Comparison of ENCODE assay signal across 2 cellular contexts in the genomic region with DNA sequence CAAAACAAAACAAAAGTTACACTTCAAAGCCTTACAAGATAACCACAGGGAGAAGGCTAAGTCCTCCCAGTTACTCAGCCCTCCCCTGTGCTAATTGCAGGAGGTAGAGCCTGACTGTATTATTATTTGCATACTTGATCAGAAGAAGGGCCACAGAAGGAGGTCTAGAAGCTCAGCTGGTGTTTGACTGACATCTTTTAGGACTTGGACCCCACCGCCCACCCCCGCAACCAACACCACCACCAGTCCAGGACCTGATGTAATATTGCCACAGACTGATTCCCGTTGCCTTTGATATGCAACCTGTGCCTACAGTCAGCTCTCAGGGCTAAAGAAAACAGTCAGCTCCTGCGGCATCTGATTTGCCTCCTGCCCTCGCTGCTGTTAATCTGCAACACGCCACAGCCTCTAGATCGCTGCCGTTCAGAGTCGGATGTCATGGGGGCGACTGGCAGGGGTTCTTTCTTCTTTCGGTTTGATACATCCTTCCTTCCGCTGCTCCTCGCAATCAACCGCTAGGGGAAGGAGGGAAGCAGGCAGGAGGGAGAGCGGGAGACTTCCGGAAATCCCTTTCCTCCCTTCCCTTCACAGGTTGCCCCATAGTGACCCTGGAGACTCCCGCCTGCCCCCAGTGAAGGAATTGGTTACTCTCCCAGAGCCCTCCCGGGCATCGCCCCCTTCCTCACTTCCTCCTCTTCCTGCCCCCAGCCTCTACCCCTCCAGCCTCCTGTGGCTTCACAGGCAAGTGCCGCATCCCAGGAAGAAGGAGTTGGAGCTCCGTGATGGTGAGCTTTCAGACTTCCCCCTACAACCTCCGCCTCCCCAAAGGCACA.
TF ChIP-seq lines count a peak whose summit lies in the region.

No MANE protein-coding gene starts in this region.

TF ChIP-seq in SK-N-SH treated with all-trans-retinoic acid at 6 μM for 48 hours, 23 proteins besides CTCF, POLR2A, EP300 and RAD21 (continued from another document):
- TF ChIP-seq ZNF565 (CRISPR knock-in tag; conservative IDR thresholded peaks at IDR 0.05; ENCODE audit: low read depth), result no peak
- no peak for TF ChIP-seq ARNTL (CRISPR knock-in tag; IDR thresholded peaks at IDR 0.05; ENCODE audit: borderline replicate concordance, low read depth)
- TF ChIP-seq ZC3H10 (CRISPR knock-in tag; IDR thresholded peaks at IDR 0.05), result no peak
- TF ChIP-seq, protein P1, sequence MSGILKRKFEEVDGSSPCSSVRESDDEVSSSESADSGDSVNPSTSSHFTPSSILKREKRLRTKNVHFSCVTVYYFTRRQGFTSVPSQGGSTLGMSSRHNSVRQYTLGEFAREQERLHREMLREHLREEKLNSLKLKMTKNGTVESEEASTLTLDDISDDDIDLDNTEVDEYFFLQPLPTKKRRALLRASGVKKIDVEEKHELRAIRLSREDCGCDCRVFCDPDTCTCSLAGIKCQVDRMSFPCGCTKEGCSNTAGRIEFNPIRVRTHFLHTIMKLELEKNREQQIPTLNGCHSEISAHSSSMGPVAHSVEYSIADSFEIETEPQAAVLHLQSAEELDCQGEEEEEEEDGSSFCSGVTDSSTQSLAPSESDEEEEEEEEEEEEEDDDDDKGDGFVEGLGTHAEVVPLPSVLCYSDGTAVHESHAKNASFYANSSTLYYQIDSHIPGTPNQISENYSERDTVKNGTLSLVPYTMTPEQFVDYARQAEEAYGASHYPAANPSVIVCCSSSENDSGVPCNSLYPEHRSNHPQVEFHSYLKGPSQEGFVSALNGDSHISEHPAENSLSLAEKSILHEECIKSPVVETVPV (CRISPR knock-in tag; IDR thresholded peaks at IDR 0.05), result no peak
- no peak for TF ChIP-seq ZFP3 (CRISPR knock-in tag; IDR thresholded peaks at IDR 0.05)
- TF ChIP-seq, protein P2, sequence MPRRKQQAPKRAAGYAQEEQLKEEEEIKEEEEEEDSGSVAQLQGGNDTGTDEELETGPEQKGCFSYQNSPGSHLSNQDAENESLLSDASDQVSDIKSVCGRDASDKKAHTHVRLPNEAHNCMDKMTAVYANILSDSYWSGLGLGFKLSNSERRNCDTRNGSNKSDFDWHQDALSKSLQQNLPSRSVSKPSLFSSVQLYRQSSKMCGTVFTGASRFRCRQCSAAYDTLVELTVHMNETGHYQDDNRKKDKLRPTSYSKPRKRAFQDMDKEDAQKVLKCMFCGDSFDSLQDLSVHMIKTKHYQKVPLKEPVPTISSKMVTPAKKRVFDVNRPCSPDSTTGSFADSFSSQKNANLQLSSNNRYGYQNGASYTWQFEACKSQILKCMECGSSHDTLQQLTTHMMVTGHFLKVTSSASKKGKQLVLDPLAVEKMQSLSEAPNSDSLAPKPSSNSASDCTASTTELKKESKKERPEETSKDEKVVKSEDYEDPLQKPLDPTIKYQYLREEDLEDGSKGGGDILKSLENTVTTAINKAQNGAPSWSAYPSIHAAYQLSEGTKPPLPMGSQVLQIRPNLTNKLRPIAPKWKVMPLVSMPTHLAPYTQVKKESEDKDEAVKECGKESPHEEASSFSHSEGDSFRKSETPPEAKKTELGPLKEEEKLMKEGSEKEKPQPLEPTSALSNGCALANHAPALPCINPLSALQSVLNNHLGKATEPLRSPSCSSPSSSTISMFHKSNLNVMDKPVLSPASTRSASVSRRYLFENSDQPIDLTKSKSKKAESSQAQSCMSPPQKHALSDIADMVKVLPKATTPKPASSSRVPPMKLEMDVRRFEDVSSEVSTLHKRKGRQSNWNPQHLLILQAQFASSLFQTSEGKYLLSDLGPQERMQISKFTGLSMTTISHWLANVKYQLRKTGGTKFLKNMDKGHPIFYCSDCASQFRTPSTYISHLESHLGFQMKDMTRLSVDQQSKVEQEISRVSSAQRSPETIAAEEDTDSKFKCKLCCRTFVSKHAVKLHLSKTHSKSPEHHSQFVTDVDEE (CRISPR knock-in tag; IDR thresholded peaks at IDR 0.05), result no peak
- TF ChIP-seq, protein P3, sequence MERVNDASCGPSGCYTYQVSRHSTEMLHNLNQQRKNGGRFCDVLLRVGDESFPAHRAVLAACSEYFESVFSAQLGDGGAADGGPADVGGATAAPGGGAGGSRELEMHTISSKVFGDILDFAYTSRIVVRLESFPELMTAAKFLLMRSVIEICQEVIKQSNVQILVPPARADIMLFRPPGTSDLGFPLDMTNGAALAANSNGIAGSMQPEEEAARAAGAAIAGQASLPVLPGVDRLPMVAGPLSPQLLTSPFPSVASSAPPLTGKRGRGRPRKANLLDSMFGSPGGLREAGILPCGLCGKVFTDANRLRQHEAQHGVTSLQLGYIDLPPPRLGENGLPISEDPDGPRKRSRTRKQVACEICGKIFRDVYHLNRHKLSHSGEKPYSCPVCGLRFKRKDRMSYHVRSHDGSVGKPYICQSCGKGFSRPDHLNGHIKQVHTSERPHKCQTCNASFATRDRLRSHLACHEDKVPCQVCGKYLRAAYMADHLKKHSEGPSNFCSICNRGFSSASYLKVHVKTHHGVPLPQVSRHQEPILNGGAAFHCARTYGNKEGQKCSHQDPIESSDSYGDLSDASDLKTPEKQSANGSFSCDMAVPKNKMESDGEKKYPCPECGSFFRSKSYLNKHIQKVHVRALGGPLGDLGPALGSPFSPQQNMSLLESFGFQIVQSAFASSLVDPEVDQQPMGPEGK (CRISPR knock-in tag; IDR thresholded peaks at IDR 0.05; ENCODE audit: borderline replicate concordance), result no peak
- no peak for TF ChIP-seq ZNF8 (CRISPR knock-in tag; IDR thresholded peaks at IDR 0.05)
- TF ChIP-seq TCF4 (CRISPR knock-in tag; IDR thresholded peaks at IDR 0.05; ENCODE audit: borderline replicate concordance), result no peak
- TF ChIP-seq ISL1 (CRISPR knock-in tag; IDR thresholded peaks at IDR 0.05), result no peak
- TF ChIP-seq OSR1 (CRISPR knock-in tag; IDR thresholded peaks at IDR 0.05), result no peak
- TF ChIP-seq BACH2 (CRISPR knock-in tag; IDR thresholded peaks at IDR 0.05; ENCODE audit: borderline replicate concordance), result no peak
TF ChIP-seq in SK-N-SH treated with all-trans-retinoic acid at 6 μM for 48 hours: peak in this region for 0.

TF ChIP-seq in H1, 55 proteins besides CTCF, POLR2A, EP300 and RAD21 (continued from another document and continues in another):
- TF ChIP-seq, protein P4, sequence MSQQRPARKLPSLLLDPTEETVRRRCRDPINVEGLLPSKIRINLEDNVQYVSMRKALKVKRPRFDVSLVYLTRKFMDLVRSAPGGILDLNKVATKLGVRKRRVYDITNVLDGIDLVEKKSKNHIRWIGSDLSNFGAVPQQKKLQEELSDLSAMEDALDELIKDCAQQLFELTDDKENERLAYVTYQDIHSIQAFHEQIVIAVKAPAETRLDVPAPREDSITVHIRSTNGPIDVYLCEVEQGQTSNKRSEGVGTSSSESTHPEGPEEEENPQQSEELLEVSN (IDR thresholded peaks at IDR 0.05), result 0 out of 2 replicates have a peak, but pooled peaks have one; percentile 19
- TF ChIP-seq JUND (IDR thresholded peaks at IDR 0.05; ENCODE audit: low read length), result no peak
- TF ChIP-seq BACH1 (IDR thresholded peaks at IDR 0.05; ENCODE audit: low read length), result no peak
- no peak for TF ChIP-seq RFX5 (IDR thresholded peaks at IDR 0.05; ENCODE audit: borderline replicate concordance, low read depth, low read length)
- TF ChIP-seq CREB1 (IDR thresholded peaks at IDR 0.05), result 0 out of 2 replicates have a peak, but pooled peaks have one; percentile 9
- TF ChIP-seq POLR2AphosphoS5 (IDR thresholded peaks at IDR 0.05; ENCODE audit: low read depth, low read length), result no peak
- no peak for TF ChIP-seq CBX8 (IDR thresholded peaks at IDR 0.05; ENCODE audit: borderline replicate concordance, low read depth, low read length)
- no peak for TF ChIP-seq NRF1 (IDR thresholded peaks at IDR 0.05; ENCODE audit: low read depth, low read length)
- TF ChIP-seq, protein P5, sequence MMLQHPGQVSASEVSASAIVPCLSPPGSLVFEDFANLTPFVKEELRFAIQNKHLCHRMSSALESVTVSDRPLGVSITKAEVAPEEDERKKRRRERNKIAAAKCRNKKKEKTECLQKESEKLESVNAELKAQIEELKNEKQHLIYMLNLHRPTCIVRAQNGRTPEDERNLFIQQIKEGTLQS (IDR thresholded peaks at IDR 0.05; ENCODE audit: insufficient read depth, low read depth, low read length), result no peak
- TF ChIP-seq JUN (IDR thresholded peaks at IDR 0.05; ENCODE audit: low read depth, low read length), result no peak
- TF ChIP-seq TCF12 (IDR thresholded peaks at IDR 0.05; ENCODE audit: low read depth, low read length), result no peak
- peak; percentile 90 for TF ChIP-seq EGR1 (IDR thresholded peaks at IDR 0.05; ENCODE audit: borderline replicate concordance, low read depth, low read length)
- TF ChIP-seq FOSL1 (IDR thresholded peaks at IDR 0.05; ENCODE audit: insufficient read depth, low read depth, low read length), result no peak
- TF ChIP-seq RBBP5 (IDR thresholded peaks at IDR 0.05; ENCODE audit: borderline replicate concordance, low read depth, low read length), result peak; percentile 80; the same call in 1 of the 2 replicates
- no peak for TF ChIP-seq RNF2 (IDR thresholded peaks at IDR 0.05; ENCODE audit: borderline replicate concordance, low read depth, low read length, missing control alignments, poor library complexity, severe bottlenecking)
- TF ChIP-seq GTF2F1 (IDR thresholded peaks at IDR 0.05; ENCODE audit: borderline replicate concordance, low read depth, low read length), result no peak
- TF ChIP-seq TEAD4 (IDR thresholded peaks at IDR 0.05; ENCODE audit: low read depth, low read length), result no peak; the same call in 1 of the 2 replicates
- TF ChIP-seq TBP (IDR thresholded peaks at IDR 0.05; ENCODE audit: low read depth, low read length), result peak; percentile 46; the same call in 1 of the 2 replicates
- TF ChIP-seq SIN3A (conservative IDR thresholded peaks at IDR 0.05 in 1 of 2, IDR thresholded peaks at IDR 0.05 in 1 of 2; ENCODE audit: low read depth in 1 of 2, low read length in 2 of 2), result no peak
- no peak for TF ChIP-seq SIX5 (IDR thresholded peaks at IDR 0.05; ENCODE audit: low read depth, low read length)
- peak; percentile 78 for TF ChIP-seq ASH2L (IDR thresholded peaks at IDR 0.05; ENCODE audit: low read length)
- no peak for TF ChIP-seq TAF1 (IDR thresholded peaks at IDR 0.05; ENCODE audit: low read depth, low read length)
- TF ChIP-seq EZH2 (IDR thresholded peaks at IDR 0.05; ENCODE audit: low read depth, low read length, severe bottlenecking), result no peak
- TF ChIP-seq, protein P6, sequence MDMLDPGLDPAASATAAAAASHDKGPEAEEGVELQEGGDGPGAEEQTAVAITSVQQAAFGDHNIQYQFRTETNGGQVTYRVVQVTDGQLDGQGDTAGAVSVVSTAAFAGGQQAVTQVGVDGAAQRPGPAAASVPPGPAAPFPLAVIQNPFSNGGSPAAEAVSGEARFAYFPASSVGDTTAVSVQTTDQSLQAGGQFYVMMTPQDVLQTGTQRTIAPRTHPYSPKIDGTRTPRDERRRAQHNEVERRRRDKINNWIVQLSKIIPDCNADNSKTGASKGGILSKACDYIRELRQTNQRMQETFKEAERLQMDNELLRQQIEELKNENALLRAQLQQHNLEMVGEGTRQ (IDR thresholded peaks at IDR 0.05; ENCODE audit: low read length), result no peak
- TF ChIP-seq BCL11A (IDR thresholded peaks at IDR 0.05; ENCODE audit: low read depth in 2 of 2, low read length in 2 of 2), result no peak
